9 cellular contexts compared by ENCODE assay signal in genomic region chr19:15891434-15891833, GRCh38. TPM values are rescaled to one million over a fixed set of nuclear protein-coding genes. Genes with fewer than 3 reads are reported as not detected.
"Had no signal": no experiment of that assay in that cellular context is flagged by ENCODE, and none has a peak within 500 bp of the region (broad histone marks: within the 10 kb centered on the region; RNA-seq: fewer than 3 reads in every experiment).

No MANE protein-coding gene starts in this region.

- H2AFZ ChIP-seq: GM23338 had no signal

- H3K27ac ChIP-seq: HL-60 had no signal

- FAIRE-seq: H1, H54, K562 had no signal

- ATAC-seq: GM23338, K562 had no signal

- H3K4me2 ChIP-seq: GM23338 had no signal

- H3K4me3 ChIP-seq: GM23338, K562 had no signal

- DNase-seq: H9, HCEC 1CT, IMR-90 had no signal

RNA-seq across cellular contexts. Expression of gene CYP4F2, which starts 6.4 kb away (rescaled TPM):
- total RNA-seq: GM23338, H1, H9, IMR-90 had no signal
- polyA plus RNA-seq: GM23338, H1, IMR-90 had no signal

RNA-seq across cellular contexts. Expression of gene CYP4F11, which starts 42.9 kb away (rescaled TPM):
- total RNA-seq: GM23338, H1, H9, IMR-90, K562 had no signal
- polyA plus RNA-seq: GM23338, H1, IMR-90 had no signal

RNA-seq across cellular contexts. Expression of gene OR10H4, which starts 57.4 kb away (rescaled TPM):
- total RNA-seq: GM23338, H1, H9, HT1080, IMR-90, K562 had no signal
- polyA plus RNA-seq: GM23338, H1, IMR-90, K562 had no signal
